15 cellular contexts compared by ENCODE assay signal in the genomic region with DNA sequence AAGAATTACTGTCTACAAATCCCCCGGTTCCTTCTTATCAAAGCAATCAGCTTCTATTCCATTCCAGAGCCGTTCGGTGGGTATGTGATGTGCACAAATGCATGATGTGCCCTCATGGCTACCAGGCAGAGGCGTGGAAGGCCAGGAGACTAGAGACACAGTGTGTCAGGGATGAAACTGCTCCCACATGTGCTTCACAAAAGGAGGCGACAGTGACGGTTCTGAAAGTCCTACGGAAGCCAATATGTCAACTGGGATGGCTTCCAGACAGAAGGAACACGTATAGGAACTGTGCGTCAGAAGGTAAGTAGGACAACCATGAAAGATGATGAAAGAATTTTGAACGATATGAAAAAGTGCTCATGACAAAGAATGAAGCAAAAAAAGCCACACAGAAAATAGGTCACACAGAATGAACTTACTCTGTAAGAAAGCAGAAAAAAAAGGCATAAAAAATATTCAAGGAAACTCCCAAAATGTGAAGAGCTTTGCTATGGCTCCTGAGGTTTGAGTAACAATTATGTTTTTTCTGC. TPM values are rescaled to one million over a fixed set of nuclear protein-coding genes. Genes with fewer than 3 reads are reported as not detected.
A peak's percentile ranks its signal among the peaks of the same experiment; 100 is the strongest.
DNase-seq lines count a peak whose midpoint lies in the region; TF ChIP-seq lines count a peak whose summit lies in the region.
"Had no signal": no experiment of that assay in that cellular context is flagged by ENCODE, and none has a peak within 500 bp of the region (broad histone marks: within the 10 kb centered on the region; RNA-seq: fewer than 3 reads in every experiment).

No MANE protein-coding gene starts in this region.

- peaks cover 0 to 1% (median 0%) of the 10 kb centered on the region in 8 donors for H3K9me3 Mint-ChIP-seq in CD4-positive, alpha-beta memory T cell

- intact Hi-C loops in CD4-positive, alpha-beta memory T cell (cut with micrococcal nuclease), result loop anchor here (1.0 to 2.0 kb wide), 3 partner anchors 8 to 40 kb away; no protein-coding TSS in a partner anchor
- intact Hi-C loops in PC-9 (cut with micrococcal nuclease; ENCODE audit: unreplicated experiment) (no loop called here), left ventricle myocardium inferior (cut with micrococcal nuclease) (no loop called here)

- H3K4me1 Mint-ChIP-seq in CD4-positive, alpha-beta memory T cell, result peaks cover 63 to 91% (median 74%) of the 10 kb centered on the region in 4 donors

- no peaks in the 10 kb centered on the region for H3K36me3 ChIP-seq in CD4-positive, alpha-beta memory T cell (ENCODE audit: insufficient read depth, low read length)
- peaks cover 7% of the 10 kb centered on the region; the same call in 1 of the 2 replicates for H3K36me3 ChIP-seq in OCI-LY1 (ENCODE audit: insufficient read depth, low read length)
- no peaks in the 10 kb centered on the region for H3K36me3 ChIP-seq in MG63
- H3K36me3 ChIP-seq in PC-9 (ENCODE audit: low read depth), result no peaks in the 10 kb centered on the region
- H3K36me3 ChIP-seq in left ventricle myocardium inferior, result peaks cover 85% of the 10 kb centered on the region
- H3K36me3 ChIP-seq: BE2C had no signal

- H3K4me3 ChIP-seq in CD4-positive, alpha-beta memory T cell (ENCODE audit: low read length in 2 of 2), result no peak overlapping the region
- H3K4me3 ChIP-seq in OCI-LY1 (ENCODE audit: low read depth, low read length, poor library complexity, severe bottlenecking) (no peak overlapping the region), MG63 (no peak overlapping the region), PC-9 (no peak overlapping the region), left ventricle myocardium inferior (no peak overlapping the region)
- H3K4me3 ChIP-seq: tibial artery had no signal

- H3K27ac Mint-ChIP-seq in CD4-positive, alpha-beta memory T cell, result peak overlapping the region; percentile 89 to 100 (median 99)

- DNase-seq in CD4-positive, alpha-beta memory T cell, result peak in 4 of 5 donors; percentile 44 to 70 (median 64)
- DNase-seq in activated T-helper 9 cell treated with anti-CD3 and anti-CD28 coated beads, Interleukin-2, amount 50 U/mL, for 16 hours (ENCODE audit: low read depth), result peak; percentile 28
- peak; percentile 8 for DNase-seq in middle frontal gyrus (ENCODE audit: extremely low spot score, low spot score)
- DNase-seq in MG63, result no peak
- DNase-seq in PC-9, result no peak
- no peak for DNase-seq in left ventricle myocardium inferior
- no peak for DNase-seq in NCI-H1092 treated with DMSO at 0.1 percent for 48 hours (lab: John Stamatoyannopoulos, UW)
- DNase-seq: BE2C, DMS79 treated with DMSO at 0.1 percent for 48 hours, KBM-7, NCI-H1436, NCI-H524, PC-3, tibial artery had no signal

- CTCF ChIA-PET in CD4-positive, alpha-beta memory T cell (lab: Charles Lee; ENCODE audit: partially characterized antibody), result interaction anchor here (1.1 to 17.3 kb wide), 14 partner anchors 9 to 310 kb away, joined by 3 to 402 read pairs (median 8); partner anchors contain the start of gene CCR4
- CTCF ChIA-PET in PC-9 (lab: Charles Lee), result no interaction called here

- peaks cover 84% of the 10 kb centered on the region for H3K4me1 ChIP-seq in CD4-positive, alpha-beta memory T cell (ENCODE audit: insufficient read depth, low read length)
- H3K4me1 ChIP-seq in OCI-LY1 (ENCODE audit: insufficient read depth, low read length, severe bottlenecking), result peaks cover 43% of the 10 kb centered on the region
- no peaks in the 10 kb centered on the region for H3K4me1 ChIP-seq in PC-9 (replicated peaks; ENCODE audit: insufficient read depth)
- no peaks in the 10 kb centered on the region for H3K4me1 ChIP-seq in left ventricle myocardium inferior
- H3K4me1 ChIP-seq: BE2C, tibial artery had no signal

- H4K20me1 ChIP-seq in OCI-LY1 (ENCODE audit: insufficient read depth, low read length), result no peaks in the 10 kb centered on the region
- no peaks in the 10 kb centered on the region for H4K20me1 ChIP-seq in PC-9 (ENCODE audit: insufficient read depth)

- no peaks in the 10 kb centered on the region for H3K79me2 ChIP-seq in OCI-LY1 (ENCODE audit: insufficient read depth, low read length)
- H3K79me2 ChIP-seq in PC-9 (ENCODE audit: low read depth), result no peaks in the 10 kb centered on the region

- H3F3A ChIP-seq in OCI-LY1 (ENCODE audit: insufficient read depth, low read length), result no peaks in the 10 kb centered on the region
- H3F3A ChIP-seq in PC-9 (ENCODE audit: insufficient read depth, low read depth), result no peaks in the 10 kb centered on the region

- no peak overlapping the region for H3K4me2 ChIP-seq in OCI-LY1 (ENCODE audit: low read length)
- no peak overlapping the region for H3K4me2 ChIP-seq in PC-9

- H3K36me3 Mint-ChIP-seq in CD4-positive, alpha-beta memory T cell, result peaks cover 25 to 32% of the 10 kb centered on the region in 2 donors

- TF ChIP-seq CTCF in OCI-LY1 (IDR thresholded peaks at IDR 0.05; ENCODE audit: low read length) (no peak), PC-9 (conservative IDR thresholded peaks at IDR 0.05) (no peak), left ventricle myocardium inferior (IDR thresholded peaks at IDR 0.05; ENCODE audit: borderline replicate concordance) (no peak)

- peak overlapping the region in 7 of 8 donors; percentile 61 to 86 (median 78) for H3K4me3 Mint-ChIP-seq in CD4-positive, alpha-beta memory T cell

- H3K27me3 Mint-ChIP-seq in CD4-positive, alpha-beta memory T cell, result no peaks in the 10 kb centered on the region

- H3K27me3 ChIP-seq in CD4-positive, alpha-beta memory T cell (ENCODE audit: insufficient read depth, low read length), result no peaks in the 10 kb centered on the region
- H3K27me3 ChIP-seq in OCI-LY1 (ENCODE audit: insufficient read depth, low read length) (no peaks in the 10 kb centered on the region), MG63 (no peaks in the 10 kb centered on the region), PC-9 (ENCODE audit: insufficient read depth, low read depth) (no peaks in the 10 kb centered on the region), left ventricle myocardium inferior (ENCODE audit: low read depth) (no peaks in the 10 kb centered on the region)
- H3K27me3 ChIP-seq: BE2C, tibial artery had no signal

- no TSS peak for BruUV-seq in PC-9 (replicated peaks; lab: Mats Ljungman, UMichigan)

- no peak overlapping the region for H3K9ac ChIP-seq in OCI-LY1 (ENCODE audit: low read length)

- H3K27ac ChIP-seq in CD4-positive, alpha-beta memory T cell (ENCODE audit: low read depth, low read length), result peak overlapping the region; percentile 71
- H3K27ac ChIP-seq in OCI-LY1 (ENCODE audit: low read depth, low read length, poor library complexity, severe bottlenecking) (peak overlapping the region; percentile 58), PC-9 (no peak overlapping the region), left ventricle myocardium inferior (replicated peaks) (no peak overlapping the region)
- H3K27ac ChIP-seq: tibial artery had no signal

- POLR2A ChIA-PET in CD4-positive, alpha-beta memory T cell (lab: Charles Lee; ENCODE audit: partially characterized antibody), result interaction anchor here (0.8 to 23.3 kb wide), 14 partner anchors 9 to 111 kb away, joined by 3 to 687 read pairs (median 8); partner anchors contain the start of gene CCR4
- POLR2A ChIA-PET in PC-9 (lab: Charles Lee; ENCODE audit: unreplicated experiment), result no interaction called here

- H3K9me2 ChIP-seq in OCI-LY1 (ENCODE audit: low read depth, low read length) (no peaks in the 10 kb centered on the region), PC-9 (ENCODE audit: insufficient read depth) (no peaks in the 10 kb centered on the region)

- no peak overlapping the region for H2AFZ ChIP-seq in OCI-LY1 (ENCODE audit: low read length)
- no peak overlapping the region for H2AFZ ChIP-seq in PC-9

- no peaks in the 10 kb centered on the region for H3K9me3 ChIP-seq in CD4-positive, alpha-beta memory T cell (ENCODE audit: control insufficient read depth in 1 of 2, low read length in 2 of 2)
- H3K9me3 ChIP-seq in OCI-LY1 (ENCODE audit: low read length) (no peaks in the 10 kb centered on the region), MG63 (no peaks in the 10 kb centered on the region), PC-9 (ENCODE audit: insufficient read depth, low read depth) (no peaks in the 10 kb centered on the region), left ventricle myocardium inferior (replicated peaks) (no peaks in the 10 kb centered on the region)
- H3K9me3 ChIP-seq: BE2C, tibial artery had no signal

RNA-seq across cellular contexts. Expression of gene GLB1, which starts 34.1 kb away (rescaled TPM):
- total RNA-seq in CD4-positive, alpha-beta memory T cell, result 10 to 100 TPM; 45.8 to 47.0 TPM
- polyA plus RNA-seq in CD4-positive, alpha-beta memory T cell, result 10 to 100 TPM; 43.6 to 46.8 TPM
- 23.4 and 34.4 TPM in 2 replicates for total RNA-seq in MG63 (2014; rRNA removed; shearing (Covaris generic); ENCODE audit: low replicate concordance)
- total RNA-seq in PC-9 (2021) (57.0 and 67.0 TPM in 2 replicates), left ventricle myocardium inferior (23.5 TPM)

RNA-seq across cellular contexts. Expression of gene TMPPE, which starts 34.1 kb away (rescaled TPM):
- total RNA-seq in CD4-positive, alpha-beta memory T cell, result 10 to 100 TPM; 12.9 to 13.6 TPM
- polyA plus RNA-seq in CD4-positive, alpha-beta memory T cell, result 1 to 10 TPM in 1 of 2 donors, under 1 TPM in 1; 0.50 to 1.9 TPM
- 0.62 and 1.8 TPM in 2 replicates for total RNA-seq in MG63 (2014; rRNA removed; shearing (Covaris generic); ENCODE audit: low replicate concordance)
- 5.4 and 6.2 TPM in 2 replicates for total RNA-seq in PC-9 (2021)
- total RNA-seq in left ventricle myocardium inferior, result 4.0 TPM

RNA-seq across cellular contexts. Expression of gene CRTAP, which starts 50.9 kb away (rescaled TPM):
- 10 to 100 TPM; 75.4 to 84.4 TPM for total RNA-seq in CD4-positive, alpha-beta memory T cell
- 100 to 1,000 TPM in 1 of 2 donors, 10 to 100 TPM in 1; 100.0 to 109 TPM for polyA plus RNA-seq in CD4-positive, alpha-beta memory T cell
- 258 and 273 TPM in 2 replicates for total RNA-seq in MG63 (2014; rRNA removed; shearing (Covaris generic); ENCODE audit: low replicate concordance)
- total RNA-seq in PC-9 (2021), result 121 and 134 TPM in 2 replicates
- 95.1 TPM for total RNA-seq in left ventricle myocardium inferior

Comparison
In these comparisons a context has a peak if more than half of its experiments do, and no peak if none do; other contexts are left out.
1. DNase-seq: peak in CD4-positive, alpha-beta memory T cell (4 of 5), activated T-helper 9 cell treated with anti-CD3 and anti-CD28 coated beads, Interleukin-2, amount 50 U/mL, for 16 hours (single experiment) and middle frontal gyrus (single experiment); none in MG63 (single experiment), PC-9 (0 of 2), left ventricle myocardium inferior (single experiment) and NCI-H1092 treated with DMSO at 0.1 percent for 48 hours (single experiment).
2. H3K27ac ChIP-seq: peak in CD4-positive, alpha-beta memory T cell (single experiment) and OCI-LY1 (single experiment); none in PC-9 (single experiment) and left ventricle myocardium inferior (single experiment).